ENCODE assay signal across 23 cellular contexts in the genomic region with DNA sequence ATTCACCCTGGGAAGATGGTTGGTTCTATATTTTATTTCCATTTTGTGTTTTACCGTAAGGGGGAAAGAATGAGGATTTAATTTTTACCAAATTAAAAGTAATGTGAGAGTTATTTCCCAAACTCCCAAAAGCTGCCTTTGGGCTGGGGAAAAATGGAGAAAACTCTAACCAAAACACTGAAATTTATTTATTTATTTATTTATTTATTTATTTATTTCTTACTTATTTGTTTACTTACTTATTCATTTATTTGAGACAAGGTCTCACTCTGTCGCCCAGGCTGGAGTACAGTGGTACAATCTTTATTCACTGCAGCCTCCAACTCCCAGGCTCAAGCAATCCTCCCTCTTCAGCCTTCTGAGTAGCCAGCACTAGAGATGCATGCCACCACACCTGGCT.
"Had no signal": no experiment of that assay in that cellular context is flagged by ENCODE, and none has a peak within 500 bp of the region (broad histone marks: within the 10 kb centered on the region; RNA-seq: fewer than 3 reads in every experiment).

No MANE protein-coding gene starts in this region.

- H3K36me3 ChIP-seq: colonic mucosa, esophagus muscularis mucosa, gastroesophageal sphincter, heart left ventricle, left lung, lower lobe of right lung had no signal

- H3K4me3 Mint-ChIP-seq: dendritic cell treated with granulocyte-macrophage colony-stimulating factor and Interleukin-4, amounts not matched to agents 40 ng/mL and 50 ng/mL, for 4 days; effector memory CD8-positive, alpha-beta T cell; endodermal cell; immature natural killer cell; mesothelial cell of epicardium; naive B cell had no signal

- ATAC-seq: effector memory CD8-positive, alpha-beta T cell; foreskin keratinocyte; gastroesophageal sphincter; left lung; left ventricle myocardium superior; lower lobe of right lung; mucosa of descending colon had no signal

- H3K4me3 ChIP-seq: colonic mucosa, esophagus muscularis mucosa, gastroesophageal sphincter, hepatocyte, left lung, lower lobe of right lung, mucosa of descending colon had no signal

- FAIRE-seq: endometrium, frontal cortex, keratinocyte had no signal

- H3K9me3 ChIP-seq: colonic mucosa, esophagus muscularis mucosa, gastroesophageal sphincter, heart left ventricle, left lung, lower lobe of right lung, mucosa of descending colon had no signal

- H3K27me3 Mint-ChIP-seq: dendritic cell treated with granulocyte-macrophage colony-stimulating factor and Interleukin-4, amounts not matched to agents 40 ng/mL and 50 ng/mL, for 4 days had no signal

- H3K4me2 ChIP-seq: hepatocyte had no signal

- H3K36me3 Mint-ChIP-seq: immature natural killer cell, mesothelial cell of epicardium, naive B cell had no signal

- H3K27ac ChIP-seq: colonic mucosa, esophagus muscularis mucosa, foreskin keratinocyte, gastroesophageal sphincter, heart left ventricle, hepatocyte, left lung, lower lobe of right lung had no signal

- H3K79me2 ChIP-seq: hepatocyte had no signal

- H3K4me1 Mint-ChIP-seq: immature natural killer cell, naive B cell had no signal

- H2AFZ ChIP-seq: hepatocyte had no signal

- H3K27me3 ChIP-seq: colonic mucosa, heart left ventricle had no signal

- H3K9me3 Mint-ChIP-seq: dendritic cell treated with granulocyte-macrophage colony-stimulating factor and Interleukin-4, amounts not matched to agents 40 ng/mL and 50 ng/mL, for 4 days; effector memory CD8-positive, alpha-beta T cell; endodermal cell; immature natural killer cell; mesothelial cell of epicardium; naive B cell had no signal

- DNase-seq: colonic mucosa; cortex of kidney; effector CD8-positive, alpha-beta T cell; effector memory CD8-positive, alpha-beta T cell; endodermal cell; foreskin keratinocyte; heart left ventricle; immature natural killer cell; left cardiac atrium; left lung; left ventricle myocardium superior; lower lobe of right lung; mesenchymal stem cell; mucosa of descending colon; naive B cell had no signal

- H3K4me1 ChIP-seq: colonic mucosa, esophagus muscularis mucosa, foreskin keratinocyte, left lung, lower lobe of right lung had no signal
